15 cellular contexts compared by ENCODE assay signal in genomic region chr9:125337282-125337681, GRCh38.
"Had no signal": no experiment of that assay in that cellular context is flagged by ENCODE, and none has a peak within 500 bp of the region (broad histone marks: within the 10 kb centered on the region; RNA-seq: fewer than 3 reads in every experiment).

No MANE protein-coding gene starts in this region.

- FAIRE-seq: colon, TTC549 had no signal

- H3K4me1 ChIP-seq: breast epithelium, testis had no signal

- H3K27ac ChIP-seq: breast epithelium, testis, upper lobe of left lung had no signal

- H3K27me3 Mint-ChIP-seq: stimulated activated naive CD8-positive, alpha-beta T cell treated with anti-CD3 and anti-CD28 coated beads, Interleukin-15, amount 100 ng/mL, for 72 hours had no signal

- H3K4me3 Mint-ChIP-seq: activated T-helper 1 cell treated with anti-CD3 and anti-CD28 coated beads, Interleukin-12 subunit alpha, Interleukin-12 subunit beta, Interleukin-2, Interleukin-4 antibody, amounts not matched to agents 30 ng/mL and 10 ng/mL and 1 ng/mL, durations not matched to agents 14 hours and 24 hours and 36 hours; neural crest cell; stimulated activated naive CD8-positive, alpha-beta T cell treated with anti-CD3 and anti-CD28 coated beads, Interleukin-15, amount 100 ng/mL, for 72 hours had no signal

- H3K9me3 Mint-ChIP-seq: activated T-helper 1 cell treated with anti-CD3 and anti-CD28 coated beads, Interleukin-12 subunit alpha, Interleukin-12 subunit beta, Interleukin-2, Interleukin-4 antibody, amounts not matched to agents 30 ng/mL and 10 ng/mL and 1 ng/mL, durations not matched to agents 14 hours and 24 hours and 36 hours; neural crest cell; stimulated activated naive CD8-positive, alpha-beta T cell treated with anti-CD3 and anti-CD28 coated beads, Interleukin-15, amount 100 ng/mL, for 72 hours had no signal

- H3K4me3 ChIP-seq: breast epithelium, testis, upper lobe of left lung had no signal

- H3K9me3 ChIP-seq: breast epithelium, testis, upper lobe of left lung had no signal

- H3K4me1 Mint-ChIP-seq: neural crest cell had no signal

- H3K27me3 ChIP-seq: breast epithelium, testis, upper lobe of left lung had no signal

- ATAC-seq: esophagus mucosa; sciatic nerve; stimulated activated naive CD8-positive, alpha-beta T cell treated with anti-CD3 and anti-CD28 coated beads, Interleukin-15, amount 100 ng/mL, for 72 hours had no signal

- H3K27ac Mint-ChIP-seq: activated T-helper 1 cell treated with anti-CD3 and anti-CD28 coated beads, Interleukin-12 subunit alpha, Interleukin-12 subunit beta, Interleukin-2, Interleukin-4 antibody, amounts not matched to agents 30 ng/mL and 10 ng/mL and 1 ng/mL, durations not matched to agents 14 hours and 24 hours and 36 hours; stimulated activated naive CD8-positive, alpha-beta T cell treated with anti-CD3 and anti-CD28 coated beads, Interleukin-15, amount 100 ng/mL, for 72 hours had no signal

- DNase-seq: activated CD4-positive, alpha-beta T cell treated with anti-CD3 and anti-CD28 coated beads, Interleukin-2, amount 50 U/mL, for 1 hour; activated CD4-positive, CD25-positive, alpha-beta regulatory T cell; activated CD8-positive, alpha-beta memory T cell treated with anti-CD3 and anti-CD28 coated beads for 24 hours; activated naive CD4-positive, alpha-beta T cell; aorta; stimulated activated naive CD8-positive, alpha-beta T cell treated with anti-CD3 and anti-CD28 coated beads, Interleukin-15, amount 100 ng/mL, for 72 hours; testis; upper lobe of left lung had no signal
